ENCODE assay signal across 8 cellular contexts in the genomic region with DNA sequence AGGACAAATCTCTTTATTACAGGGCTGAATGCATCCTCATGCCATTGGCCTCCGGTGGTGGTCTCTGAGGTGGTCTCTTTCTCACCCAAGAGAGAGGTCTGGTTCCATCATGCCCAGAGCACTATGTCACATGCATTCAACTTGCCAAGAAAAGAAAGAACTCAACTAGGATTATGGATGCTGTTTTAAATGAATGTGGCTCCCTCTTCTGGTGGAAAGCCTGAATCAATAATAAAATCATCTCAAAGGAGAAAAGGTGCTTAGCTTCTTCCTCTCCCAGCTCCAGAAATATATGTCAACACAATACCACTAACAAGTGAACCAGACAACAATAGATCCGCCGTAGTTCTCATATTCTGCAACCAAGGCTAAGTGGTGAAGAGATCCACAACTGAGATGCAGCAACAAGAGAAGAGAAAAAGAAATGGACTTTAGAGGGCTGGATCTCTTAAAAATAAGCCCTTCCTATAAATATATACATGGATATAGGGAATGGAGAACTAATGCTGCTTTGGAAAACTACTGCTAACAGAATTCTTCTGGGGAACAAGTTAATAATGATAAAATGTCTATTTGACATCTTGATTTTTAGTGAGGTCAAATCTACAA.
DNase-seq lines count a peak whose midpoint lies in the region; ATAC-seq and TF ChIP-seq lines count a peak whose summit lies in the region.

No MANE protein-coding gene starts in this region.

- H3K4me2 ChIP-seq in SK-N-SH = no peak overlapping the region

- H3K36me3 ChIP-seq in SK-N-SH (replicated peaks in 1 of 2; ENCODE audit: control insufficient read depth in 1 of 2, insufficient read depth in 2 of 2, low read length in 1 of 2) = no peaks in the 10 kb centered on the region
- H3K36me3 ChIP-seq in ovary = no peaks in the 10 kb centered on the region

- CTCF ChIA-PET in SK-N-SH (lab: Yijun Ruan, JAX) = interaction anchor here (0.6 to 5.9 kb wide), 34 partner anchors 8 to 823 kb away, joined by 3 to 70 read pairs (median 4); no protein-coding TSS in a partner anchor

- TF ChIP-seq CTCF in SK-N-SH (IDR thresholded peaks at IDR 0.05) (peak; percentile 78), ovary (IDR thresholded peaks at IDR 0.05) (no peak)

- TF ChIP-seq EP300 in SK-N-SH (IDR thresholded peaks at IDR 0.05; ENCODE audit: borderline replicate concordance in 1 of 2, low read depth in 1 of 2, low read length in 1 of 2) (no peak), ovary (IDR thresholded peaks at IDR 0.05) (no peak)

- H3K79me2 ChIP-seq in SK-N-SH (ENCODE audit: insufficient read depth) = no peaks in the 10 kb centered on the region

- intact Hi-C loops in ovary (cut with DNase I) = no loop called here

- in situ Hi-C loops in ACHN (cut with HindIII; ENCODE audit: low pct_ligation_motif_present, low pct_unique_long_range_greater_than_20kb, low sequenced_read_pairs) = no loop called here

- no peak overlapping the region for H2AFZ ChIP-seq in SK-N-SH (ENCODE audit: low read depth)

- DNase-seq in ACHN (peak; percentile 68), NCI-H1092 treated with DMSO at 0.1 percent for 48 hours (lab: John Stamatoyannopoulos, UW) (peak; percentile 72), SK-N-SH (peak; percentile 30), foreskin melanocyte (peak; percentile 59), skeletal muscle cell (ENCODE audit: low read depth) (peak; percentile 18), ovary (no peak), GM19240 (ENCODE audit: insufficient read length, low spot score) (no peak)

- H3K9ac ChIP-seq in SK-N-SH = no peak overlapping the region

- ATAC-seq in GM18498 (IDR thresholded peaks at IDR 0.05; ENCODE audit: unreplicated experiment) = peak; percentile 48

- peak; percentile 94 for TF ChIP-seq RAD21 in SK-N-SH (IDR thresholded peaks at IDR 0.05; ENCODE audit: low read length)

- H4K20me1 ChIP-seq in SK-N-SH (ENCODE audit: insufficient read depth) = no peaks in the 10 kb centered on the region

- H3K4me1 ChIP-seq in SK-N-SH (ENCODE audit: control insufficient read depth in 1 of 2, insufficient read depth in 2 of 2, low read depth in 1 of 2, low read length in 1 of 2) (peaks cover 5 to 13% of the 10 kb centered on the region in 2 experiments; a peak in 3 of 4 replicates), ovary (ENCODE audit: insufficient read depth) (no peaks in the 10 kb centered on the region)

- H3K27me3 ChIP-seq in SK-N-SH (ENCODE audit: insufficient read depth) (no peaks in the 10 kb centered on the region), ovary (no peaks in the 10 kb centered on the region)

- H3K4me3 ChIP-seq in SK-N-SH (ENCODE audit: low read depth in 2 of 2, low read length in 1 of 2) (no peak overlapping the region), skeletal muscle cell (ENCODE audit: low read depth, low read length) (no peak overlapping the region), ovary (no peak overlapping the region)

- no peak for TF ChIP-seq POLR2A in ovary (IDR thresholded peaks at IDR 0.05)

- POLR2A ChIA-PET in SK-N-SH (lab: Yijun Ruan, JAX) = no interaction called here

- H3K9me3 ChIP-seq in SK-N-SH = no peaks in the 10 kb centered on the region
- no peaks in the 10 kb centered on the region for H3K9me3 ChIP-seq in ovary

- no peaks in the 10 kb centered on the region for H3F3A ChIP-seq in SK-N-SH (replicated peaks; ENCODE audit: insufficient read depth)

- H3K27ac ChIP-seq in SK-N-SH (ENCODE audit: low read depth in 2 of 2, low read length in 1 of 2) (no peak overlapping the region), ovary (no peak overlapping the region)

- H3K9me2 ChIP-seq in SK-N-SH = no peaks in the 10 kb centered on the region

- 3% methylated on average over 3 of the region's 3 CpGs for WGBS in SK-N-SH (ENCODE audit: low lambda C conversion rate)
- whole genome bisulfite sequencing in ovary, 3 donors = 29 to 34% (median 30%) methylated on average over 3 of the region's 3 CpGs

TF ChIP-seq in SK-N-SH, 30 proteins besides CTCF, POLR2A, EP300 and RAD21:
- TF ChIP-seq SMC3 (IDR thresholded peaks at IDR 0.05; ENCODE audit: low read depth, low read length) (peak; percentile 81), NFIC (IDR thresholded peaks at IDR 0.05; ENCODE audit: borderline replicate concordance) (no peak), RCOR1 (IDR thresholded peaks at IDR 0.05; ENCODE audit: low read length) (0 out of 2 replicates have a peak, but pooled peaks have one; percentile 21)

Comparison
In these comparisons a context has a peak if more than half of its experiments do, and no peak if none do; other contexts are left out.
1. DNase-seq: peak in ACHN (single experiment), NCI-H1092 treated with DMSO at 0.1 percent for 48 hours (single experiment), SK-N-SH (single experiment), foreskin melanocyte (single experiment) and skeletal muscle cell (single experiment); none in ovary (0 of 5) and GM19240 (single experiment).